In the genomic region with DNA sequence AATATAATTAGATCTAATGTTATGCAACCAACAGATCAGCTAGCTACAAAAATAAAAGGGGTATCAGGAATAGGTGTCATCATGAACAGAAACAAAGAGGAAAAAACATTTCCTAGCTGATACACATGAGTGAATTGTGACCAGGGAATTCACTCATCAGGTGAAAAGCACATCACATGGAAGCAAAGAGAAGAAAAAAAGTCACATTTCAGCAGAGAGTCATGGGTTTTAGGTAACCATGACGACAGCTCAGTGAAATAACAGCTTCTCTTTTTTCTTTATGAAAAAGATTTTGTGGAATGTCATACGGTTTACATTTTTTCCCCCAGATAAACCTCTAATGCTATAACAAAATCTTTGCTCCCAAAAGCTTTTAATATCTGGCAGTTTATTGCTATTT, we compare ENCODE assay signal across 26 cellular contexts. TPM values are rescaled to one million over a fixed set of nuclear protein-coding genes. Genes with fewer than 3 reads are reported as not detected.
DNase-seq lines count a peak whose midpoint lies in the region; ATAC-seq and TF ChIP-seq lines count a peak whose summit lies in the region.
"Had no signal": no experiment of that assay in that cellular context is flagged by ENCODE, and none has a peak within 500 bp of the region (broad histone marks: within the 10 kb centered on the region; RNA-seq: fewer than 3 reads in every experiment).

No MANE protein-coding gene starts in this region.

- no peak overlapping the region for H2BK5ac ChIP-seq in mesendoderm (ENCODE audit: low read length)

- no peak overlapping the region for H3K4me3 ChIP-seq in choroid plexus epithelial cell (ENCODE audit: low read depth, low read length)
- H3K4me3 ChIP-seq in mesendoderm (ENCODE audit: low read length): no peak overlapping the region
- H3K4me3 ChIP-seq in brain microvascular endothelial cell (ENCODE audit: low read depth, low read length): no peak overlapping the region
- H3K4me3 ChIP-seq: uterus had no signal

- DNase-seq in AG20443 (ENCODE audit: low spot score) (peak; percentile 25), SK-MEL-5 (ENCODE audit: low read depth, low spot score) (peak; percentile 92), choroid plexus epithelial cell (ENCODE audit: low read depth) (peak; percentile 16), mesendoderm (peak; percentile 14), brain microvascular endothelial cell (no peak)
- DNase-seq in effector CD8-positive, alpha-beta T cell (lab: John Stamatoyannopoulos, UW): no peak
- DNase-seq in activated naive CD4-positive, alpha-beta T cell treated with Interleukin-2 at 50 U/mL for 16 hours: no peak
- DNase-seq: activated CD8-positive, alpha-beta memory T cell treated with anti-CD3 and anti-CD28 coated beads for 24 hours; activated naive CD4-positive, alpha-beta T cell; activated T-cell treated with anti-CD3 and anti-CD28 coated beads, Interleukin-2, amount 50 U/mL, for 24 hours; effector memory CD4-positive, alpha-beta T cell; GF-D8; left cardiac atrium; NCI-H1092; NCI-H2029; NCI-H345; PC-3; SHP77; substantia nigra; uterus had no signal

- no peak overlapping the region for H3K23ac ChIP-seq in mesendoderm (ENCODE audit: low read length)

- no peak overlapping the region for H3K4ac ChIP-seq in mesendoderm (ENCODE audit: low read depth, low read length)

- H3K27ac ChIP-seq in mesendoderm (ENCODE audit: low read depth, low read length): no peak overlapping the region
- no peak overlapping the region for H3K27ac ChIP-seq in brain microvascular endothelial cell
- H3K27ac ChIP-seq: parathyroid adenoma, uterus had no signal

- H3K9ac ChIP-seq in mesendoderm (ENCODE audit: low read length): no peak overlapping the region
- H3K9ac ChIP-seq: parathyroid adenoma had no signal

- ATAC-seq in HG03196 (IDR thresholded peaks at IDR 0.05; ENCODE audit: unreplicated experiment): no peak
- ATAC-seq: activated CD4-positive, CD25-positive, alpha-beta regulatory T cell treated with anti-CD3 and anti-CD28 coated beads, Interleukin-2, amount 50 U/mL, for 24 hours; left cardiac atrium; PC-3 had no signal

- in situ Hi-C loops in SK-MEL-5 (cut with HindIII; ENCODE audit: low pct_unique_long_range_greater_than_20kb, low sequenced_read_pairs) (no loop called here), brain microvascular endothelial cell (cut with HindIII; ENCODE audit: low pct_ligation_motif_present, low sequenced_read_pairs) (no loop called here)

- WGBS in mesendoderm (ENCODE audit: extremely low coverage, insufficient coverage, low lambda C conversion rate): no CpG with 5 or more reads among the region's 2 CpGs

- H3K27me3 ChIP-seq in mesendoderm (ENCODE audit: insufficient read depth, low read length, poor library complexity) (no peaks in the 10 kb centered on the region), brain microvascular endothelial cell (replicated peaks) (no peaks in the 10 kb centered on the region)
- H3K27me3 ChIP-seq: uterus had no signal

- H4K5ac ChIP-seq in mesendoderm (ENCODE audit: low read length): no peak overlapping the region

- no peak overlapping the region for H3K18ac ChIP-seq in mesendoderm (ENCODE audit: low read length)

- no peaks in the 10 kb centered on the region for H3K79me1 ChIP-seq in mesendoderm (ENCODE audit: low read length)

- no peaks in the 10 kb centered on the region for H3K79me2 ChIP-seq in mesendoderm (ENCODE audit: control insufficient read depth, insufficient read depth, low read length)
- H3K79me2 ChIP-seq: parathyroid adenoma had no signal

- H3K36me3 ChIP-seq in mesendoderm (ENCODE audit: control insufficient read depth, insufficient read depth, low read length): no peaks in the 10 kb centered on the region
- no peaks in the 10 kb centered on the region for H3K36me3 ChIP-seq in brain microvascular endothelial cell (replicated peaks)
- H3K36me3 ChIP-seq: uterus had no signal

- no peak overlapping the region for H2BK15ac ChIP-seq in mesendoderm (replicated peaks; ENCODE audit: low read depth)

- H3K56ac ChIP-seq in mesendoderm (ENCODE audit: low read length): no peak overlapping the region

- no peak overlapping the region for H3K4me2 ChIP-seq in mesendoderm (ENCODE audit: low read length)

- TF ChIP-seq CTCF in choroid plexus epithelial cell (conservative IDR thresholded peaks at IDR 0.05; ENCODE audit: low read depth, low read length): no peak
- TF ChIP-seq CTCF in brain microvascular endothelial cell (IDR thresholded peaks at IDR 0.05; ENCODE audit: low read depth, low read length, missing control alignments): no peak

- no peaks in the 10 kb centered on the region for H3K4me1 ChIP-seq in mesendoderm (ENCODE audit: control insufficient read depth, low read depth, low read length)
- H3K4me1 ChIP-seq: parathyroid adenoma, uterus had no signal

- H2BK120ac ChIP-seq in mesendoderm (ENCODE audit: low read depth, low read length): no peak overlapping the region

- H2AK5ac ChIP-seq in mesendoderm (ENCODE audit: low read length): no peak overlapping the region

- no peak overlapping the region for H4K8ac ChIP-seq in mesendoderm (ENCODE audit: low read depth, low read length)

RNA-seq across cellular contexts. Expression of gene TYR, which starts 5.1 kb away (rescaled TPM):
- 1,340 and 1,434 TPM in 2 replicates for total RNA-seq in SK-MEL-5 (2014; rRNA removed; shearing (Covaris generic))
- 702 and 779 TPM in 2 replicates for polyA plus RNA-seq in SK-MEL-5 (2015; cell fraction: cytosol; rRNA removed)
- 505 and 510 TPM in 2 replicates for polyA plus RNA-seq in SK-MEL-5 (2015; cell fraction: nucleus; rRNA removed)
- not detected for polyA plus RNA-seq in mesendoderm (2013, experiment 1 of 2)
- not detected for polyA plus RNA-seq in mesendoderm (2013, experiment 2 of 2)
- total RNA-seq: A673, left cardiac atrium, LHCN-M2, PC-3, uterus had no signal
- polyA plus RNA-seq: esophagus had no signal

Comparison
In these comparisons a context has a peak if more than half of its experiments do, and no peak if none do; other contexts are left out.
1. DNase-seq: peak in AG20443 (single experiment), SK-MEL-5 (single experiment), choroid plexus epithelial cell (single experiment) and mesendoderm (single experiment); none in effector CD8-positive, alpha-beta T cell (single experiment), brain microvascular endothelial cell (single experiment) and activated naive CD4-positive, alpha-beta T cell treated with Interleukin-2 at 50 U/mL for 16 hours (single experiment).